8 cellular contexts compared by ENCODE assay signal in the genomic region with DNA sequence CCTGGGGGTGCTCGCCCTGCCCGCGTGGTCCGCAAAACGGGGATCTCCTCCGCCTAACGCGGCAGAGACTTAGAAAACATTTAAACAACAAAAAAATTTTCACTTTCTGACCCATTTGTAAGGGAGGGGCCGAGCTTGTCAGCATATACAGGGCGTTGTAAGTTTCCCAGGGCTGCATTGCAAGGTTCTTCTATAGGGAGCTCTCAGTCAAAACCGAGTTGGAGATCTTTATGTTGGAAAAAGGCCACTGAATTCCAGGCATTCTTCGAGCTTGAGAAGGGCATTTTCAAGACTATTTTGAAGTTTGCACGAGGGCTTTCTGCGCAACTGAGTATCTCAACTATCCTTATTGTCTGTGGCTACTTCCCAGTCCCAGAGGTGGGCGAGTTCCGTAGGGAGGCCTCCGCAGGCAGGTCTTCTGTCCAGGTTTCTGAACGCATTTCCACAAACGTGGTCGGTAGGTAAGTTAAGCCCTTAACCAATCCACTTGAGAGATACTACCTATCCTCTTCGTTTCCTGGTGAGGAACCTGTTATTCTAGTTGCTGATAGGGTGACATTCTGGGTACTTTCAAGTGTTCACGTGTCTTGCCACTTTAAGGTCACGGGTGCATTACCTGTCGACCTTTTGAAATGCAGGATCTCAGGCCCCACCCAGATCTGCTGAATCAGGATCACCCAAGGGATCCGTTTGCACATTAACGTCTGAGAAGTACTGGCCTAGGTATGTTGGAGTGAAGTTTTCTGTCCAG. TPM values are rescaled to one million over a fixed set of nuclear protein-coding genes. Genes with fewer than 3 reads are reported as not detected.
DNase-seq lines count a peak whose midpoint lies in the region; ATAC-seq and TF ChIP-seq lines count a peak whose summit lies in the region.

No MANE protein-coding gene starts in this region.

- no peak overlapping the region for H3K27ac Mint-ChIP-seq in nephron progenitor cell

- peaks cover 5% of the 10 kb centered on the region for H3K36me3 Mint-ChIP-seq in nephron progenitor cell (ENCODE audit: low read depth)

- no peaks in the 10 kb centered on the region for H3K27me3 ChIP-seq in SU-DHL-6 (ENCODE audit: low read length)

- H3F3A ChIP-seq in SU-DHL-6 (ENCODE audit: insufficient read depth), result no peaks in the 10 kb centered on the region

- peaks cover 43% of the 10 kb centered on the region for H3K27me3 Mint-ChIP-seq in nephron progenitor cell (ENCODE audit: low read depth, poor library complexity)

- H3K4me1 Mint-ChIP-seq in nephron progenitor cell, result peaks cover 22% of the 10 kb centered on the region

- TF ChIP-seq CTCF in SU-DHL-6 (IDR thresholded peaks at IDR 0.05; ENCODE audit: insufficient read depth, low read length, poor library complexity, severe bottlenecking) (no peak), fibroblast of mammary gland (conservative IDR thresholded peaks at IDR 0.05; ENCODE audit: control insufficient read depth, insufficient read depth, low read depth, low read length) (no peak), nephron progenitor cell (IDR thresholded peaks at IDR 0.05) (no peak)

- no peaks in the 10 kb centered on the region for H3K36me3 ChIP-seq in SU-DHL-6 (ENCODE audit: low read length)

- H3K9me3 ChIP-seq in SU-DHL-6 (ENCODE audit: insufficient read depth, low read length), result no peaks in the 10 kb centered on the region

- H3K9ac ChIP-seq in SU-DHL-6 (ENCODE audit: low read length), result peak overlapping the region; percentile 45

- no peaks in the 10 kb centered on the region for H3K79me2 ChIP-seq in SU-DHL-6 (ENCODE audit: insufficient read depth, low read length)

- peak; percentile 11 for ATAC-seq in HG02981 (IDR thresholded peaks at IDR 0.05; ENCODE audit: unreplicated experiment)
- no peak for ATAC-seq in HG03354 (IDR thresholded peaks at IDR 0.05; ENCODE audit: poor library complexity, severe bottlenecking, unreplicated experiment)

- H3K4me3 Mint-ChIP-seq in nephron progenitor cell, result peak overlapping the region; percentile 84

- DNase-seq in Caki2 (ENCODE audit: low read depth), result peak; percentile 62
- peak; percentile 55 for DNase-seq in fibroblast of mammary gland (ENCODE audit: low read depth)
- DNase-seq in nephron progenitor cell, result no peak
- no peak for DNase-seq in stimulated activated CD4-positive, alpha-beta T cell treated with anti-CD3 and anti-CD28 coated beads, Interleukin-2, amount 100 ng/mL, for 48 hours
- DNase-seq in medulla oblongata (ENCODE audit: extremely low spot score), result no peak

- no peaks in the 10 kb centered on the region for H3K9me2 ChIP-seq in SU-DHL-6 (replicated peaks; ENCODE audit: insufficient read depth, low read length)

- no peaks in the 10 kb centered on the region for H4K20me1 ChIP-seq in SU-DHL-6 (ENCODE audit: low read depth, low read length)

- H3K4me3 ChIP-seq in SU-DHL-6 (ENCODE audit: insufficient read depth, low read length, poor library complexity, severe bottlenecking), result peak overlapping the region; percentile 48
- peak overlapping the region; percentile 70 for H3K4me3 ChIP-seq in fibroblast of mammary gland (ENCODE audit: control insufficient read depth, low read depth, low read length)

- in situ Hi-C loops in Caki2 (cut with HindIII; ENCODE audit: low pct_unique_long_range_greater_than_20kb, low sequenced_read_pairs), result no loop called here

- no peak overlapping the region for H2AFZ ChIP-seq in SU-DHL-6 (ENCODE audit: low read depth, low read length, severe bottlenecking)

- H3K27ac ChIP-seq in SU-DHL-6 (ENCODE audit: low read depth, low read length), result no peak overlapping the region

- H3K4me2 ChIP-seq in SU-DHL-6 (ENCODE audit: low read depth, low read length, poor library complexity, severe bottlenecking), result peak overlapping the region; percentile 59

- peaks cover 7% of the 10 kb centered on the region for H3K9me3 Mint-ChIP-seq in nephron progenitor cell

RNA-seq across cellular contexts. Expression of a gene that starts 51.5 kb away (rescaled TPM):
- total RNA-seq in Caki2 (2014; rRNA removed; shearing (Covaris generic); ENCODE audit: low replicate concordance), result 33.2 and 33.9 TPM in 2 replicates

Comparison
In these comparisons a context has a peak if more than half of its experiments do, and no peak if none do; other contexts are left out.
1. DNase-seq: peak in Caki2 (single experiment) and fibroblast of mammary gland (single experiment); none in nephron progenitor cell (single experiment), stimulated activated CD4-positive, alpha-beta T cell treated with anti-CD3 and anti-CD28 coated beads, Interleukin-2, amount 100 ng/mL, for 48 hours (0 of 2) and medulla oblongata (single experiment).